In the genomic region with DNA sequence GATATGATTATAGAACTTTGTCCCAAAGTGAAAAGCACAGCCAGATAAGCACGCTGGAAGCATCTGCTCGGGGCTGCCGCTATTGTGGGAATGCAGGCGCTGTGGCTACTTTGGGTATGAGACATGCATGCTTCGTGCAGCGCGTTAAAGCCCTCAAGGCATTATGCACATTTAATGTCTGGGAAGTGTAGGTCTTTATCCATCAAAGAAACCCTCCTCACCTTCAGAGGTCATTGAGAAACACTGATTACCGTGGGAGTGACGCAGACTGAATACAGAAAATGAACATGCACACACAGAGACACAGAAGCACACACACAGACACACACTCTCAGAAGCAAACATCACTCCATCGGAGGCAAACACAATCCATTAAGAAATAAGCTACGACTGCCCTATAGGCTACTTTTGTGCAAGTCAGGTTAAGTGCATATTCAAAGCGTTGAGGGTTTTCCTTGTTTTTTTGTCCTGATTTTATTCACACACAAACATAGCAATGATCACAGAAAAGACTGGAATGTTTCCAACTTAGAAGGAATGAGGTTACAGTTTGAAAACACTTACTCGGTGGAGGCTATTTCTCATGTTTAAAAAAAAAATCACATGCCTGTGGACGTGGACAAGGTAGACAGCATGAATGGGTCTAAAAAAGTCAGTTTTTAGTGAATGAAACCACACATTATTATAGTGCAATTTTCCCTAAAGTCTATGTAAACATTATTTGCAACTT, we compare ENCODE assay signal across 9 cellular contexts.
A peak's percentile ranks its signal among the peaks of the same experiment; 100 is the strongest.
DNase-seq lines count a peak whose midpoint lies in the region; ATAC-seq and TF ChIP-seq lines count a peak whose summit lies in the region.
"Had no signal": no experiment of that assay in that cellular context is flagged by ENCODE, and none has a peak within 500 bp of the region (broad histone marks: within the 10 kb centered on the region; RNA-seq: fewer than 3 reads in every experiment).

No MANE protein-coding gene starts in this region.

- DNase-seq in Daoy (ENCODE audit: low read depth) (peak; percentile 62), SJSA1 (ENCODE audit: low read depth in 1 of 2, low spot score in 2 of 2) (peak; percentile 34 to 45), glutamatergic neuron (peak; percentile 42), posterior cingulate gyrus (peak in 9 of 10 donors; percentile 26 to 93 (median 52)), ureter (ENCODE audit: low spot score) (no peak), lower leg skin (ENCODE audit: low spot score in 2 of 2) (no peak)
- no peak for DNase-seq in stimulated activated effector memory CD8-positive, alpha-beta T cell treated with anti-CD3 and anti-CD28 coated beads, Interleukin-12 subunit alpha, Interleukin-12 subunit beta, amount 100 ng/mL, for 72 hours (ENCODE audit: low spot score in 2 of 2)
- DNase-seq: stimulated activated CD8-positive, alpha-beta memory T cell treated with anti-CD3 and anti-CD28 coated beads, Interleukin-4, amount 100 ng/mL, for 48 hours had no signal

- H3K36me3 ChIP-seq in SJSA1 = no peaks in the 10 kb centered on the region

- no peaks in the 10 kb centered on the region for H3K9me3 Mint-ChIP-seq in glutamatergic neuron (ENCODE audit: unreplicated experiment)
- no peaks in the 10 kb centered on the region for H3K9me3 Mint-ChIP-seq in stimulated activated effector memory CD8-positive, alpha-beta T cell treated with anti-CD3 and anti-CD28 coated beads, Interleukin-12 subunit alpha, Interleukin-12 subunit beta, amount 100 ng/mL, for 72 hours

- ATAC-seq in HG02759 (IDR thresholded peaks at IDR 0.05; ENCODE audit: unreplicated experiment) = no peak
- ATAC-seq in stimulated activated effector memory CD8-positive, alpha-beta T cell treated with anti-CD3 and anti-CD28 coated beads, Interleukin-12 subunit alpha, Interleukin-12 subunit beta, amount 100 ng/mL, for 72 hours = no peak

- H3K27ac ChIP-seq in SJSA1 = no peak overlapping the region

- no peaks in the 10 kb centered on the region for H3K27me3 ChIP-seq in SJSA1 (replicated peaks)

- H3K4me3 Mint-ChIP-seq in glutamatergic neuron (ENCODE audit: unreplicated experiment) = no peak overlapping the region
- H3K4me3 Mint-ChIP-seq in stimulated activated effector memory CD8-positive, alpha-beta T cell treated with anti-CD3 and anti-CD28 coated beads, Interleukin-12 subunit alpha, Interleukin-12 subunit beta, amount 100 ng/mL, for 72 hours = no peak overlapping the region

- H3K27me3 Mint-ChIP-seq in glutamatergic neuron (ENCODE audit: unreplicated experiment) = no peaks in the 10 kb centered on the region

- TF ChIP-seq CTCF in glutamatergic neuron (IDR thresholded peaks at IDR 0.05; ENCODE audit: partially characterized antibody, unreplicated experiment) (no peak), lower leg skin (IDR thresholded peaks at IDR 0.05) (no peak)

- intact Hi-C loops in posterior cingulate gyrus (cut with DNase I) (no loop called here), lower leg skin (cut with DNase I; ENCODE audit: low total_unique reads) (no loop called here)

- no peaks in the 10 kb centered on the region for H3K36me3 Mint-ChIP-seq in glutamatergic neuron (ENCODE audit: unreplicated experiment)
- H3K36me3 Mint-ChIP-seq in stimulated activated effector memory CD8-positive, alpha-beta T cell treated with anti-CD3 and anti-CD28 coated beads, Interleukin-12 subunit alpha, Interleukin-12 subunit beta, amount 100 ng/mL, for 72 hours = no peaks in the 10 kb centered on the region

- H3K4me1 ChIP-seq in SJSA1 (replicated peaks) = peaks cover 9% of the 10 kb centered on the region; the same call in 1 of the 2 replicates

- WGBS in lower leg skin, 2 donors = 35 to 36% methylated on average over 14 of the region's 14 CpGs

- TF ChIP-seq POLR2A in lower leg skin (IDR thresholded peaks at IDR 0.05) = no peak

- peak overlapping the region; percentile 16 for H3K4me3 ChIP-seq in SJSA1
- H3K4me3 ChIP-seq in lower leg skin (ENCODE audit: low read depth, poor library complexity, severe bottlenecking) = no peak overlapping the region

- peaks cover 2% of the 10 kb centered on the region for H3K4me1 Mint-ChIP-seq in glutamatergic neuron (ENCODE audit: low read depth, unreplicated experiment)
- no peaks in the 10 kb centered on the region for H3K4me1 Mint-ChIP-seq in stimulated activated effector memory CD8-positive, alpha-beta T cell treated with anti-CD3 and anti-CD28 coated beads, Interleukin-12 subunit alpha, Interleukin-12 subunit beta, amount 100 ng/mL, for 72 hours

- no peak overlapping the region for H3K27ac Mint-ChIP-seq in glutamatergic neuron (ENCODE audit: unreplicated experiment)
- H3K27ac Mint-ChIP-seq in stimulated activated effector memory CD8-positive, alpha-beta T cell treated with anti-CD3 and anti-CD28 coated beads, Interleukin-12 subunit alpha, Interleukin-12 subunit beta, amount 100 ng/mL, for 72 hours = no peak overlapping the region

- no peaks in the 10 kb centered on the region for H3K9me3 ChIP-seq in SJSA1 (replicated peaks)

Comparison
In these comparisons a context has a peak if more than half of its experiments do, and no peak if none do; other contexts are left out.
1. DNase-seq: peak in Daoy (single experiment), SJSA1 (2 of 2), glutamatergic neuron (single experiment) and posterior cingulate gyrus (9 of 10); none in ureter (single experiment), stimulated activated effector memory CD8-positive, alpha-beta T cell treated with anti-CD3 and anti-CD28 coated beads, Interleukin-12 subunit alpha, Interleukin-12 subunit beta, amount 100 ng/mL, for 72 hours (0 of 2) and lower leg skin (0 of 2).